ENCODE assay signal across 19 cellular contexts in the genomic region with DNA sequence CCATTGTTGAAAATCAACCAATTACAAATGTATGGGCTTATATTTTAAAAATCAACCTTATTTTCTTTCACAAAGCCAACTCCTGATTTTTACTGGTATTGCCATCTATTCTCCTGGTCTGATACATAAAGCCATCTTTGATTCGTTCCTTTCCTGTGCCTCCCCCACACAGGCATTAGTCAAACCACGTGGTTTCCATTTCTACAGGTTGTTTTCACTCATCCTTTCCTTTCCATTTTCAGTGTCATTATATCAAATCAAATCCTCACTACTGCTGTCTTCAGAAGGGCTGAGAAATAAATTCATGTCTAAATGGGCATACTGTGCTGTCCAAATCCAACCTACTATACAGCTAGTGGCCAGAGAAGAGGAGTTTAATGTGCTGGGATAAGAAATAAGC.
DNase-seq lines count a peak whose midpoint lies in the region; ATAC-seq, FAIRE-seq and TF ChIP-seq lines count a peak whose summit lies in the region.
"Had no signal": no experiment of that assay in that cellular context is flagged by ENCODE, and none has a peak within 500 bp of the region (broad histone marks: within the 10 kb centered on the region; RNA-seq: fewer than 3 reads in every experiment).

No MANE protein-coding gene starts in this region.

- CTCF ChIA-PET in RWPE1 (lab: Yijun Ruan, JAX): no interaction called here

- no peaks in the 10 kb centered on the region for H3K27me3 Mint-ChIP-seq in activated naive CD8-positive, alpha-beta T cell treated with anti-CD3 and anti-CD28 coated beads, Interleukin-2, amount 50 U/mL, for 24 hours
- H3K27me3 Mint-ChIP-seq in activated naive CD8-positive, alpha-beta T cell treated with anti-CD3 and anti-CD28 coated beads for 36 hours: no peaks in the 10 kb centered on the region
- H3K27me3 Mint-ChIP-seq: CD4-positive, alpha-beta memory T cell had no signal

- peaks cover 7% of the 10 kb centered on the region for H3K9me3 ChIP-seq in keratinocyte (ENCODE audit: control insufficient read depth, low read depth, low read length)

- H3K27me3 ChIP-seq in keratinocyte (ENCODE audit: control insufficient read depth, extremely low read depth, insufficient read depth, low read length): no peaks in the 10 kb centered on the region
- H3K27me3 ChIP-seq: BLaER1 had no signal

- POLR2A ChIA-PET in RWPE1 (lab: Yijun Ruan, JAX; ENCODE audit: low non-redundant PET): no interaction called here

- H3K9ac ChIP-seq in keratinocyte (ENCODE audit: control insufficient read depth, extremely low read depth, insufficient read depth, low read length): no peak overlapping the region
- H3K9ac ChIP-seq: BLaER1, GM23248 had no signal

- FAIRE-seq in keratinocyte (lab: Jason Lieb, UNC): no peak
- no peak for FAIRE-seq in frontal cortex (lab: Jason Lieb, UNC)
- FAIRE-seq: GM12892, GM18507, H54 had no signal

- peaks cover 13% of the 10 kb centered on the region for H3K36me3 Mint-ChIP-seq in activated naive CD8-positive, alpha-beta T cell treated with anti-CD3 and anti-CD28 coated beads, Interleukin-2, amount 50 U/mL, for 24 hours (ENCODE audit: low read depth)
- peaks cover 26% of the 10 kb centered on the region for H3K36me3 Mint-ChIP-seq in activated naive CD8-positive, alpha-beta T cell treated with anti-CD3 and anti-CD28 coated beads for 36 hours

- no peak overlapping the region for H3K4me2 ChIP-seq in keratinocyte (ENCODE audit: control insufficient read depth, extremely low read depth, insufficient read depth, low read depth, low read length)

- no peak overlapping the region for H3K4me3 ChIP-seq in keratinocyte (ENCODE audit: control insufficient read depth in 2 of 3, extremely low read depth in 1 of 3, insufficient read depth in 2 of 3, low read depth in 1 of 3, low read length in 3 of 3)
- H3K4me3 ChIP-seq: BLaER1, GM23248 had no signal

- H3K9me1 ChIP-seq in keratinocyte (ENCODE audit: control insufficient read depth, extremely low read depth, insufficient read depth, low read length): no peaks in the 10 kb centered on the region

- H3K4me1 ChIP-seq in keratinocyte (ENCODE audit: control insufficient read depth, extremely low read depth, insufficient read depth, low read length): peaks cover 11% of the 10 kb centered on the region

- peaks cover 11% of the 10 kb centered on the region for H3K9me3 Mint-ChIP-seq in activated naive CD8-positive, alpha-beta T cell treated with anti-CD3 and anti-CD28 coated beads, Interleukin-2, amount 50 U/mL, for 24 hours
- no peaks in the 10 kb centered on the region for H3K9me3 Mint-ChIP-seq in activated naive CD8-positive, alpha-beta T cell treated with anti-CD3 and anti-CD28 coated beads for 36 hours

- H3K4me1 Mint-ChIP-seq in activated naive CD8-positive, alpha-beta T cell treated with anti-CD3 and anti-CD28 coated beads, Interleukin-2, amount 50 U/mL, for 24 hours: peaks cover 19% of the 10 kb centered on the region
- H3K4me1 Mint-ChIP-seq in activated naive CD8-positive, alpha-beta T cell treated with anti-CD3 and anti-CD28 coated beads for 36 hours: peaks cover 14% of the 10 kb centered on the region
- H3K4me1 Mint-ChIP-seq: CD14-positive monocyte had no signal

- H4K20me1 ChIP-seq in keratinocyte (ENCODE audit: control insufficient read depth, extremely low read depth, insufficient read depth, low read length): no peaks in the 10 kb centered on the region
- H4K20me1 ChIP-seq: BLaER1 had no signal

- TF ChIP-seq CTCF in keratinocyte (optimal IDR thresholded peaks at IDR 0.05 in 1 of 3, IDR thresholded peaks at IDR 0.05 in 1 of 3, conservative IDR thresholded peaks at IDR 0.05 in 1 of 3; ENCODE audit: extremely low read depth in 1 of 3, insufficient read depth in 2 of 3, low read length in 3 of 3) (no peak), RWPE1 (conservative IDR thresholded peaks at IDR 0.05; ENCODE audit: low read depth) (no peak)

- no peak overlapping the region for H3K4me3 Mint-ChIP-seq in activated naive CD8-positive, alpha-beta T cell treated with anti-CD3 and anti-CD28 coated beads, Interleukin-2, amount 50 U/mL, for 24 hours
- no peak overlapping the region for H3K4me3 Mint-ChIP-seq in activated naive CD8-positive, alpha-beta T cell treated with anti-CD3 and anti-CD28 coated beads for 36 hours
- H3K4me3 Mint-ChIP-seq: CD14-positive monocyte; CD4-positive, alpha-beta memory T cell had no signal

- no peak overlapping the region for H2AFZ ChIP-seq in keratinocyte (ENCODE audit: control insufficient read depth, low read length)
- H2AFZ ChIP-seq: GM23248 had no signal

- ATAC-seq in activated naive CD8-positive, alpha-beta T cell treated with anti-CD3 and anti-CD28 coated beads, Interleukin-2, amount 50 U/mL, for 24 hours: peak; percentile 86

- dilution Hi-C loops in keratinocyte (cut with MboI; ENCODE audit: extremely low pct_ligation_motif_present, low sequenced_read_pairs): no loop called here

- H3K36me3 ChIP-seq in keratinocyte (ENCODE audit: control insufficient read depth in 2 of 2, extremely low read depth in 1 of 2, insufficient read depth in 2 of 2, low read length in 2 of 2): no peaks in the 10 kb centered on the region

- no peaks in the 10 kb centered on the region for H3K79me2 ChIP-seq in keratinocyte (ENCODE audit: control insufficient read depth, insufficient read depth, low read length)

- H3K27ac Mint-ChIP-seq in activated naive CD8-positive, alpha-beta T cell treated with anti-CD3 and anti-CD28 coated beads, Interleukin-2, amount 50 U/mL, for 24 hours: peak overlapping the region; percentile 0
- no peak overlapping the region for H3K27ac Mint-ChIP-seq in activated naive CD8-positive, alpha-beta T cell treated with anti-CD3 and anti-CD28 coated beads for 36 hours
- H3K27ac Mint-ChIP-seq: CD14-positive monocyte; CD4-positive, alpha-beta memory T cell had no signal

- peak; percentile 7 for DNase-seq in activated CD4-positive, alpha-beta T cell treated with anti-CD3 and anti-CD28 coated beads for 48 hours
- no peak for DNase-seq in activated CD4-positive, alpha-beta T cell treated with anti-CD3 and anti-CD28 coated beads, Interleukin-2, amount 50 U/mL, for 1 hour
- no peak for DNase-seq in activated naive CD8-positive, alpha-beta T cell treated with anti-CD3 and anti-CD28 coated beads, Interleukin-2, amount 50 U/mL, for 24 hours
- DNase-seq in activated naive CD8-positive, alpha-beta T cell treated with anti-CD3 and anti-CD28 coated beads for 36 hours: no peak
- no peak for DNase-seq in keratinocyte (ENCODE audit: low read depth, low spot score)
- DNase-seq in frontal cortex (ENCODE audit: low spot score in 2 of 2): no peak
- no peak for DNase-seq in RWPE1 (ENCODE audit: low spot score)
- DNase-seq: 8988T; CD4-positive, alpha-beta memory T cell; DMS153; DMS79; GDM1; GM23248; HCEC 1CT had no signal

- H3K27ac ChIP-seq in keratinocyte (ENCODE audit: control insufficient read depth, insufficient read depth, low read length) (peak overlapping the region; percentile 29), RWPE1 (no peak overlapping the region)
- H3K27ac ChIP-seq: BLaER1, GM23248 had no signal
